Comparison of ENCODE assay signal across 20 cellular contexts in genomic region chr9:114459464-114459863, GRCh38.
"Had no signal": no experiment of that assay in that cellular context is flagged by ENCODE, and none has a peak within 500 bp of the region (broad histone marks: within the 10 kb centered on the region; RNA-seq: fewer than 3 reads in every experiment).

No MANE protein-coding gene starts in this region.

- H3K9me3 ChIP-seq: SK-N-SH had no signal

- H3K27ac ChIP-seq: HL-60, RWPE1 had no signal

- H3K27me3 Mint-ChIP-seq: T-cell had no signal

- H3K27ac Mint-ChIP-seq: T-cell had no signal

- H3K4me1 Mint-ChIP-seq: T-cell had no signal

- H3K9ac ChIP-seq: SK-N-SH had no signal

- H3K4me2 ChIP-seq: SK-N-SH had no signal

- DNase-seq: KBM-7; MV-4-11; NCI-H1048; NCI-H1436; NCI-H1694; NCI-H187 treated with DMSO at 0.1 percent for 48 hours; NCI-H2029 treated with DMSO at 0.1 percent for 48 hours; NCI-H2227 treated with DMSO at 0.1 percent for 48 hours; NCI-H524; NCI-H526 treated with DMSO at 0.1 percent for 48 hours; NCI-H748 treated with DMSO at 0.1 percent for 48 hours; NK-92 treated with Interleukin-12 subunit alpha and Interleukin-12 subunit beta, amount 100 ng/mL, for 24 hours; PC-3; SHP77; SK-N-SH; SW 1271; T-cell had no signal

- H3K4me3 Mint-ChIP-seq: T-cell had no signal

- ATAC-seq: Panc1, PC-3, T-cell had no signal
